In genomic region chr7:102152672-102153585, GRCh38 we compare ENCODE assay signal across 1 cellular context.
TF ChIP-seq lines count a peak whose summit lies in the region.

No MANE protein-coding gene starts in this region.

TF ChIP-seq in HepG2, 621 proteins besides CTCF, POLR2A, EP300 and RAD21 (continued from another document and continues in another):
- TF ChIP-seq KIAA2018 (CRISPR knock-in tag; IDR thresholded peaks at IDR 0.05; ENCODE audit: borderline replicate concordance) (no peak), ZNF780A (CRISPR knock-in tag; IDR thresholded peaks at IDR 0.05) (no peak), IKZF4 (CRISPR knock-in tag; IDR thresholded peaks at IDR 0.05; ENCODE audit: borderline replicate concordance, low read depth, not compliant biosample characterization) (no peak), MXD1 (CRISPR knock-in tag; IDR thresholded peaks at IDR 0.05) (no peak; the same call in 1 of the 2 replicates), SETDB1 (CRISPR knock-in tag; IDR thresholded peaks at IDR 0.05; ENCODE audit: borderline replicate concordance) (no peak), GLMP (CRISPR knock-in tag; IDR thresholded peaks at IDR 0.05; ENCODE audit: borderline replicate concordance) (no peak), ZNF761 (CRISPR knock-in tag; conservative IDR thresholded peaks at IDR 0.05) (peak; percentile 74; the same call in 1 of the 2 replicates), MTERF4 (CRISPR knock-in tag; IDR thresholded peaks at IDR 0.05) (no peak), JUNB (CRISPR knock-in tag; IDR thresholded peaks at IDR 0.05; ENCODE audit: borderline replicate concordance) (no peak), ZNF326 (CRISPR knock-in tag; IDR thresholded peaks at IDR 0.05; ENCODE audit: borderline replicate concordance) (no peak), GMEB1 (CRISPR knock-in tag; IDR thresholded peaks at IDR 0.05; ENCODE audit: borderline replicate concordance) (no peak; the same call in 1 of the 2 replicates), ZFP41 (CRISPR knock-in tag; IDR thresholded peaks at IDR 0.05; ENCODE audit: borderline replicate concordance) (no peak), CENPT (CRISPR knock-in tag; IDR thresholded peaks at IDR 0.05; ENCODE audit: low read depth) (no peak), ELK4 (CRISPR knock-in tag; IDR thresholded peaks at IDR 0.05; ENCODE audit: borderline replicate concordance) (no peak), ZFP90 (CRISPR knock-in tag; IDR thresholded peaks at IDR 0.05; ENCODE audit: borderline replicate concordance) (peak; percentile 43; the same call in 1 of the 2 replicates), MNT (IDR thresholded peaks at IDR 0.05) (no peak; the same call in 1 of the 2 replicates), ZBTB3 (CRISPR knock-in tag; IDR thresholded peaks at IDR 0.05; ENCODE audit: borderline replicate concordance, low read depth) (no peak), MEIS2 (CRISPR knock-in tag; IDR thresholded peaks at IDR 0.05) (no peak), ZNF609 (CRISPR knock-in tag; IDR thresholded peaks at IDR 0.05; ENCODE audit: borderline replicate concordance) (peak; percentile 84), ZNF580 (CRISPR knock-in tag; IDR thresholded peaks at IDR 0.05; ENCODE audit: borderline replicate concordance, low read depth) (0 out of 2 replicates have a peak, but pooled peaks have one; percentile 45), ZNF468 (CRISPR knock-in tag; IDR thresholded peaks at IDR 0.05) (no peak), RBM39 (IDR thresholded peaks at IDR 0.05; ENCODE audit: low read depth, low read length, poor library complexity, severe bottlenecking) (no peak), ZNF274 (CRISPR knock-in tag; IDR thresholded peaks at IDR 0.05) (peak; percentile 32; the same call in 1 of the 2 replicates), THYN1 (CRISPR knock-in tag; IDR thresholded peaks at IDR 0.05; ENCODE audit: borderline replicate concordance, low read depth) (no peak), ZNF557 (CRISPR knock-in tag; IDR thresholded peaks at IDR 0.05) (no peak), KAT2B (IDR thresholded peaks at IDR 0.05; ENCODE audit: borderline replicate concordance, low read depth, low read length) (no peak), GATAD2A (CRISPR knock-in tag; IDR thresholded peaks at IDR 0.05) (peak; percentile 80), ZNF263 (CRISPR knock-in tag; IDR thresholded peaks at IDR 0.05) (peak; percentile 65; the same call in 1 of the 2 replicates)
